ENCODE assay signal across 19 cellular contexts in the genomic region with DNA sequence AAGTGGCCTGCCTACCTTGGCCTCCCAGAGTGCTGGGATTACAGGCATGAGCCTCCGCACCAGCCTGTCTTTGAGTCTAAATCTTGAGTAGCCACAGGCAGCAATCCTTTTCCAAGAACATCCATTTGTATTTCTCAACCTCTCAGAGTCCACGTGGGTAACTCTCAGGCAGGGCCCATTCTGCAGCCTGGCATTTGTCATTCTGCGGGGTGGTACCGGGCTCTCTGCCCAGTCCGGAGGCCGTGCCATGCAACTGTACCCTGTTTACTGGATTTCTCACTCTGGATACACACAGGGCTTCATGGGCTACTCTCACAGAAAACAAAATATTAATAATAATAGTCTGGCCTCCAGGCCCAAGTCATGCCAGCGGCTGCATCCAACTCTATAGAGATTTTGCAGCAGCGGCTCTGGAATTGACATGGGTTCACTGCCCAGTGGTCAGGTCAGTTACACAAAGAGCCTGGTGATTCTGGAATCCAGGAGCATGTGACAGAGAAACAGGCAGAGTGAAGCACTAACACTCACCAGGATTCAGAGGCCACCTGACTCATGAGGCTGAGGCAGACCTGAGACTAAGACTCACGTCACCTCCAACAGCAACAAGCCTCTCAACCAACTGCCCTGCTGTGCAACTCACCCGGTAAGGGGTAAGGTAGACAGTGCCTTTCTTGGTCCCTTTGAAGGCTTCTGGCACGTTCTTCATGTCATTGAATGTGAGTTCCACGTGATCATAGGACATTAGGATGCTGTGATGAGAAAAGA. TPM values are rescaled to one million over a fixed set of nuclear protein-coding genes. Genes with fewer than 3 reads are reported as not detected.
DNase-seq lines count a peak whose midpoint lies in the region; ATAC-seq and TF ChIP-seq lines count a peak whose summit lies in the region.
"Had no signal": no experiment of that assay in that cellular context is flagged by ENCODE, and none has a peak within 500 bp of the region (broad histone marks: within the 10 kb centered on the region; RNA-seq: fewer than 3 reads in every experiment).

No MANE protein-coding gene starts in this region.

- no peak for TF ChIP-seq CTCF in heart right ventricle (IDR thresholded peaks at IDR 0.05)
- TF ChIP-seq CTCF in left ventricle myocardium inferior (IDR thresholded peaks at IDR 0.05; ENCODE audit: borderline replicate concordance), result no peak
- TF ChIP-seq CTCF in osteoblast (IDR thresholded peaks at IDR 0.05; ENCODE audit: extremely low read depth, low read depth, low read length), result no peak

- DNase-seq in heart right ventricle (peak in 1 of 2 donors; percentile 44), left cardiac atrium (no peak), left ventricle myocardium inferior (no peak), osteoblast (ENCODE audit: insufficient read length, low spot score, missing footprints) (peak; percentile 71), mesenteric fat pad (ENCODE audit: low spot score) (no peak)
- DNase-seq in naive thymus-derived CD4-positive, alpha-beta T cell, result no peak
- DNase-seq: activated CD8-positive, alpha-beta memory T cell treated with anti-CD3 and anti-CD28 coated beads, Interleukin-2, amount 50 U/mL, for 4 hours; activated naive CD8-positive, alpha-beta T cell treated with anti-CD3 and anti-CD28 coated beads for 36 hours; MG63; mucosa of descending colon; NCI-H2081; NCI-H526; stimulated activated CD4-positive, alpha-beta T cell treated with anti-CD3 and anti-CD28 coated beads, Interleukin-2, amount 100 ng/mL, for 48 hours; T-helper 1 cell had no signal

- H4K20me1 ChIP-seq in osteoblast (ENCODE audit: insufficient read depth, low read length), result peaks cover 6% of the 10 kb centered on the region

- no peak overlapping the region for H3K4me3 Mint-ChIP-seq in naive thymus-derived CD4-positive, alpha-beta T cell
- H3K4me3 Mint-ChIP-seq: activated naive CD8-positive, alpha-beta T cell treated with anti-CD3 and anti-CD28 coated beads for 36 hours; dendritic cell treated with granulocyte-macrophage colony-stimulating factor and Interleukin-4, amounts not matched to agents 40 ng/mL and 50 ng/mL, for 4 days had no signal

- H3K27ac ChIP-seq in heart right ventricle, result peak overlapping the region; percentile 58 to 92 (median 82)
- peak overlapping the region; percentile 90 for H3K27ac ChIP-seq in left ventricle myocardium inferior (replicated peaks)
- no peak overlapping the region for H3K27ac ChIP-seq in osteoblast (ENCODE audit: low read depth, low read length)
- no peak overlapping the region for H3K27ac ChIP-seq in naive thymus-derived CD4-positive, alpha-beta T cell (ENCODE audit: low read depth, low read length)

- H3K27ac Mint-ChIP-seq in naive thymus-derived CD4-positive, alpha-beta T cell, result no peak overlapping the region
- H3K27ac Mint-ChIP-seq: activated naive CD8-positive, alpha-beta T cell treated with anti-CD3 and anti-CD28 coated beads for 36 hours had no signal

- H3K4me2 ChIP-seq in osteoblast (ENCODE audit: insufficient read depth, low read length), result no peak overlapping the region

- H3K36me3 ChIP-seq in heart right ventricle (peaks cover 0 to 74% (median 34%) of the 10 kb centered on the region in 9 donors), left ventricle myocardium inferior (peaks cover 63% of the 10 kb centered on the region), osteoblast (ENCODE audit: insufficient read depth, low read length) (peaks cover 53% of the 10 kb centered on the region)
- H3K36me3 ChIP-seq in naive thymus-derived CD4-positive, alpha-beta T cell (ENCODE audit: control insufficient read depth in 2 of 3, insufficient read depth in 3 of 3, low read length in 3 of 3), result peaks cover 13 to 56% (median 24%) of the 10 kb centered on the region in 3 experiments

- H3K4me1 ChIP-seq in heart right ventricle (peaks cover 52 to 90% (median 83%) of the 10 kb centered on the region in 9 donors), left ventricle myocardium inferior (peaks cover 93% of the 10 kb centered on the region), osteoblast (ENCODE audit: insufficient read depth, low read length) (peaks cover 20% of the 10 kb centered on the region)
- H3K4me1 ChIP-seq in naive thymus-derived CD4-positive, alpha-beta T cell (ENCODE audit: control insufficient read depth in 2 of 2, insufficient read depth in 2 of 2, low read length in 2 of 2), result peaks cover 14 to 18% of the 10 kb centered on the region in 2 donors

- intact Hi-C loops in heart right ventricle (cut with DNase I), result no loop called here
- intact Hi-C loops in left cardiac atrium (cut with DNase I), result no loop called here
- intact Hi-C loops in left ventricle myocardium inferior (cut with micrococcal nuclease), result loop anchor here (2.0 kb wide), 1 partner anchor 42 kb away; no protein-coding TSS in a partner anchor
- intact Hi-C loops in naive thymus-derived CD4-positive, alpha-beta T cell (cut with micrococcal nuclease), result no loop called here

- CTCF ChIA-PET in naive thymus-derived CD4-positive, alpha-beta T cell (lab: Charles Lee), result interaction anchor here (0.6 kb wide), 1 partner anchor 10 kb away, joined by 3 read pairs; no protein-coding TSS in a partner anchor

- WGBS in heart right ventricle, 2 donors, result 66 to 72% methylated on average over 12 of the region's 12 CpGs

- POLR2A ChIA-PET in naive thymus-derived CD4-positive, alpha-beta T cell (lab: Charles Lee), result interaction anchor here (0.9 to 16.6 kb wide), 5 partner anchors 14 to 87 kb away, joined by 3 to 354 read pairs (median 6); a partner anchor contains a TSS

- H3K36me3 Mint-ChIP-seq in naive thymus-derived CD4-positive, alpha-beta T cell, result peaks cover 0 to 35% (median 6%) of the 10 kb centered on the region in 5 donors

- H3K27me3 Mint-ChIP-seq in naive thymus-derived CD4-positive, alpha-beta T cell, result no peaks in the 10 kb centered on the region
- H3K27me3 Mint-ChIP-seq: activated naive CD8-positive, alpha-beta T cell treated with anti-CD3 and anti-CD28 coated beads for 36 hours; dendritic cell treated with granulocyte-macrophage colony-stimulating factor and Interleukin-4, amounts not matched to agents 40 ng/mL and 50 ng/mL, for 4 days had no signal

- no peaks in the 10 kb centered on the region for H3K9me3 Mint-ChIP-seq in naive thymus-derived CD4-positive, alpha-beta T cell
- H3K9me3 Mint-ChIP-seq: activated naive CD8-positive, alpha-beta T cell treated with anti-CD3 and anti-CD28 coated beads for 36 hours; dendritic cell treated with granulocyte-macrophage colony-stimulating factor and Interleukin-4, amounts not matched to agents 40 ng/mL and 50 ng/mL, for 4 days had no signal

- H2AFZ ChIP-seq in osteoblast (ENCODE audit: low read length), result no peak overlapping the region

- no peaks in the 10 kb centered on the region for H3K9me3 ChIP-seq in heart right ventricle
- no peaks in the 10 kb centered on the region for H3K9me3 ChIP-seq in left ventricle myocardium inferior (replicated peaks)
- no peaks in the 10 kb centered on the region for H3K9me3 ChIP-seq in osteoblast (ENCODE audit: low read depth, low read length)
- no peaks in the 10 kb centered on the region for H3K9me3 ChIP-seq in naive thymus-derived CD4-positive, alpha-beta T cell (ENCODE audit: control insufficient read depth in 2 of 3, low read length in 3 of 3)
- H3K9me3 ChIP-seq: MG63, mucosa of descending colon had no signal

- H3K4me3 ChIP-seq in heart right ventricle, result no peak overlapping the region
- peak overlapping the region; percentile 10 for H3K4me3 ChIP-seq in left ventricle myocardium inferior
- H3K4me3 ChIP-seq in osteoblast (ENCODE audit: insufficient read depth, low read length), result no peak overlapping the region
- no peak overlapping the region for H3K4me3 ChIP-seq in naive thymus-derived CD4-positive, alpha-beta T cell (ENCODE audit: low read length)
- H3K4me3 ChIP-seq: MG63, mucosa of descending colon had no signal

- peak in 2 of 8 donors; percentile 6 to 11 for ATAC-seq in heart right ventricle
- no peak for ATAC-seq in left cardiac atrium
- ATAC-seq in naive thymus-derived CD4-positive, alpha-beta T cell, result no peak
- no peak for ATAC-seq in HG02798 (IDR thresholded peaks at IDR 0.05; ENCODE audit: poor library complexity, unreplicated experiment)
- no peak for ATAC-seq in GM18870 (IDR thresholded peaks at IDR 0.05; ENCODE audit: unreplicated experiment)
- ATAC-seq: activated CD4-positive, CD25-positive, alpha-beta regulatory T cell treated with anti-CD3 and anti-CD28 coated beads, Interleukin-2, amount 50 U/mL, for 24 hours; mucosa of descending colon had no signal

- H3K4me1 Mint-ChIP-seq in naive thymus-derived CD4-positive, alpha-beta T cell, result peaks cover 14 to 44% (median 24%) of the 10 kb centered on the region in 7 donors

- H3K27me3 ChIP-seq in heart right ventricle, result no peaks in the 10 kb centered on the region
- no peaks in the 10 kb centered on the region for H3K27me3 ChIP-seq in left ventricle myocardium inferior (ENCODE audit: low read depth)
- no peaks in the 10 kb centered on the region for H3K27me3 ChIP-seq in osteoblast (ENCODE audit: insufficient read depth, low read length)
- H3K27me3 ChIP-seq in naive thymus-derived CD4-positive, alpha-beta T cell (ENCODE audit: control insufficient read depth in 2 of 2, insufficient read depth in 2 of 2, low read length in 2 of 2), result no peaks in the 10 kb centered on the region
- H3K27me3 ChIP-seq: MG63 had no signal

- peaks cover 28% of the 10 kb centered on the region for H3K79me2 ChIP-seq in osteoblast (ENCODE audit: insufficient read depth, low read length)

RNA-seq across cellular contexts. Expression of a gene that starts 4.0 kb away (rescaled TPM):
- total RNA-seq in heart right ventricle (100 to 1,000 TPM; 130 to 210 (median 173) TPM), left cardiac atrium (100 to 1,000 TPM; 106 to 122 TPM), left ventricle myocardium inferior (144 TPM), osteoblast (31.1 and 38.3 TPM in 2 replicates), mesenteric fat pad (125 TPM)
- polyA plus RNA-seq in heart right ventricle, result 100 to 1,000 TPM; 155 to 205 TPM
- total RNA-seq in naive thymus-derived CD4-positive, alpha-beta T cell, result 100 to 1,000 TPM in 3 of 5 experiments, 10 to 100 TPM in 2; 87.7 to 159 (median 112) TPM
- 10 to 100 TPM; 84.8 to 99.4 TPM for polyA plus RNA-seq in naive thymus-derived CD4-positive, alpha-beta T cell

RNA-seq across cellular contexts. Expression of a gene that starts 6.9 kb away (rescaled TPM):
- total RNA-seq in heart right ventricle (10 to 100 TPM in 3 of 10 donors, 1 to 10 TPM in 7; 5.5 to 20.7 (median 8.5) TPM), left cardiac atrium (10 to 100 TPM; 22.1 to 34.0 TPM), left ventricle myocardium inferior (13.3 TPM), osteoblast (1.1 and 2.1 TPM in 2 replicates), mesenteric fat pad (12.8 TPM)
- 10 to 100 TPM in 1 of 2 donors, 1 to 10 TPM in 1; 3.0 to 12.6 TPM for polyA plus RNA-seq in heart right ventricle
- total RNA-seq in naive thymus-derived CD4-positive, alpha-beta T cell, result 100 to 1,000 TPM; 145 to 201 (median 152) TPM
- 10 to 100 TPM; 44.5 to 83.3 TPM for polyA plus RNA-seq in naive thymus-derived CD4-positive, alpha-beta T cell
- total RNA-seq: RPMI7951 had no signal

RNA-seq across cellular contexts. Expression of a gene that starts 27.3 kb away (rescaled TPM):
- total RNA-seq in heart right ventricle (10 to 100 TPM in 9 of 10 donors, 1 to 10 TPM in 1; 9.3 to 53.1 (median 21.5) TPM), left cardiac atrium (10 to 100 TPM; 22.9 to 25.3 TPM), left ventricle myocardium inferior (27.5 TPM), osteoblast (21.7 and 22.4 TPM in 2 replicates), mesenteric fat pad (35.7 TPM)
- polyA plus RNA-seq in heart right ventricle, result 10 to 100 TPM; 22.4 to 48.7 TPM
- total RNA-seq in naive thymus-derived CD4-positive, alpha-beta T cell, result 10 to 100 TPM in 1 of 5 experiments, 1 to 10 TPM in 4; 2.5 to 25.6 (median 8.7) TPM
- 1 to 10 TPM; 6.3 to 7.7 TPM for polyA plus RNA-seq in naive thymus-derived CD4-positive, alpha-beta T cell

RNA-seq across cellular contexts. Expression of a gene that starts 45.6 kb away (rescaled TPM):
- 10 to 100 TPM in 1 of 10 donors, 1 to 10 TPM in 9; 5.1 to 12.7 (median 8.9) TPM for total RNA-seq in heart right ventricle
- polyA plus RNA-seq in heart right ventricle, result 10 to 100 TPM in 1 of 2 donors, 1 to 10 TPM in 1; 5.6 to 16.7 TPM
- 1 to 10 TPM; 8.4 to 9.9 TPM for total RNA-seq in left cardiac atrium
- 10.2 TPM for total RNA-seq in left ventricle myocardium inferior
- 22.8 and 23.3 TPM in 2 replicates for total RNA-seq in osteoblast
- total RNA-seq in mesenteric fat pad, result 20.9 TPM
- total RNA-seq in naive thymus-derived CD4-positive, alpha-beta T cell, result 10 to 100 TPM; 20.9 to 37.7 (median 29.6) TPM
- 10 to 100 TPM; 14.9 to 29.6 TPM for polyA plus RNA-seq in naive thymus-derived CD4-positive, alpha-beta T cell

RNA-seq across cellular contexts. Expression of a gene that starts 53.6 kb away (rescaled TPM):
- total RNA-seq in heart right ventricle (100 to 1,000 TPM in 4 of 10 donors, 10 to 100 TPM in 6; 89.6 to 144 (median 96.5) TPM), left cardiac atrium (10 to 100 TPM; 73.7 to 83.4 TPM), left ventricle myocardium inferior (104 TPM), osteoblast (36.6 and 37.1 TPM in 2 replicates), mesenteric fat pad (70.8 TPM)
- 100 to 1,000 TPM in 1 of 2 donors, 10 to 100 TPM in 1; 86.0 to 160 TPM for polyA plus RNA-seq in heart right ventricle
- 100 to 1,000 TPM in 4 of 5 experiments, 10 to 100 TPM in 1; 81.0 to 154 (median 128) TPM for total RNA-seq in naive thymus-derived CD4-positive, alpha-beta T cell
- 10 to 100 TPM; 64.6 to 72.2 TPM for polyA plus RNA-seq in naive thymus-derived CD4-positive, alpha-beta T cell

Comparison
In these comparisons a context has a peak if more than half of its experiments do, and no peak if none do; other contexts are left out.
1. H3K27ac ChIP-seq: peak in heart right ventricle (10 of 10) and left ventricle myocardium inferior (single experiment); none in osteoblast (single experiment) and naive thymus-derived CD4-positive, alpha-beta T cell (single experiment).
2. RNA of a gene that starts 6.9 kb away (total RNA-seq): 145 to 201 TPM in naive thymus-derived CD4-positive, alpha-beta T cell; 22.1 to 34.0 TPM in left cardiac atrium, 13.3 TPM in left ventricle myocardium inferior (single experiment), 12.8 TPM in mesenteric fat pad (single experiment), 5.5 to 20.7 TPM in heart right ventricle and 1.1 to 2.1 TPM in osteoblast; every median in the first group is over 4 times any median in the second.